ENCODE assay signal across 19 cellular contexts in the genomic region with DNA sequence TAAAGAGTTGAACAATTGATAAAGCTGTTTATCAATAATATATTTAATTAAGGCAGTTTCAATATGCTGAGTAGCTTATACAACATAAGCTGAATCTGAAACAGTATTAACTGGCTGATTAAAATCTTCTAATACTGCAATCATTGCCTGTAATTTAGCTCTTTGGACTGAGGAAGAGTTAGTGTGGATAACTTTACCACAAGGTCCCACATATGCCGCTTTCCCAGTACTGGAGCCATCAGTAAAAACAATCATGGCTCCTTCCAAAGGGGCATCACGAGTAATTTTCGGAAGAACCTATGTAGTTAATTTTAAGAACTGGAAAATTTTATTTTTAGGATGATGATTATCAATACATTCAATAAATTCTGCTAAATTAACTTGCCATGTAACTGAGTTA.
"Had no signal": no experiment of that assay in that cellular context is flagged by ENCODE, and none has a peak within 500 bp of the region (broad histone marks: within the 10 kb centered on the region; RNA-seq: fewer than 3 reads in every experiment).

No MANE protein-coding gene starts in this region.

- ATAC-seq: PC-3, T-helper 17 cell had no signal

- H3K27ac ChIP-seq: WERI-Rb-1 had no signal

- DNase-seq: activated CD4-positive, alpha-beta memory T cell treated with anti-CD3 and anti-CD28 coated beads for 36 hours; activated CD4-positive, alpha-beta T cell treated with anti-CD3 and anti-CD28 coated beads for 4 hours; activated effector memory CD4-positive, alpha-beta T cell treated with Interleukin-2 at 50 U/mL for 16 hours; activated naive CD4-positive, alpha-beta T cell; activated T-cell treated with anti-CD3 and anti-CD28 coated beads for 4 hours; aorta; Kasumi-1; KBM-7; MV-4-11; NCI-H1092 treated with DMSO at 0.1 percent for 48 hours; NCI-H1417 treated with DMSO at 0.1 percent for 48 hours; NCI-H1694 treated with DMSO at 0.1 percent for 48 hours; NCI-H2029 treated with DMSO at 0.1 percent for 48 hours; NCI-H446; NCI-H524; SHP77 treated with DMSO at 0.1 percent for 48 hours; T-helper 17 cell; WERI-Rb-1 had no signal
